1 cellular context compared by ENCODE assay signal in genomic region chr6:41785689-41786450, GRCh38.
A peak's percentile ranks its signal among the peaks of the same experiment; 100 is the strongest.
TF ChIP-seq lines count a peak whose summit lies in the region.

No MANE protein-coding gene starts in this region.

TF ChIP-seq in HepG2, 621 proteins besides CTCF, POLR2A, EP300 and RAD21:
- TF ChIP-seq RBM39 (IDR thresholded peaks at IDR 0.05; ENCODE audit: low read depth, low read length, poor library complexity, severe bottlenecking) (no peak), ZNF354B (CRISPR knock-in tag; IDR thresholded peaks at IDR 0.05) (peak; percentile 83; the same call in 1 of the 2 replicates), TCF12 (IDR thresholded peaks at IDR 0.05) (no peak), TCF12 (CRISPR knock-in tag; IDR thresholded peaks at IDR 0.05) (peak; percentile 44; the same call in 1 of the 2 replicates), TRIM24 (CRISPR knock-in tag; IDR thresholded peaks at IDR 0.05) (0 out of 2 replicates have a peak, but pooled peaks have one; percentile 23), ZNF576 (CRISPR knock-in tag; IDR thresholded peaks at IDR 0.05) (0 out of 2 replicates have a peak, but pooled peaks have one; percentile 64), ZNF318 (CRISPR knock-in tag; IDR thresholded peaks at IDR 0.05) (0 out of 2 replicates have a peak, but pooled peaks have one; percentile 19), ZSCAN29 (CRISPR knock-in tag; conservative IDR thresholded peaks at IDR 0.05) (0 out of 2 replicates have a peak, but pooled peaks have one; percentile 10), ZNF280D (CRISPR knock-in tag; IDR thresholded peaks at IDR 0.05) (no peak), ZNF235 (CRISPR knock-in tag; IDR thresholded peaks at IDR 0.05; ENCODE audit: borderline replicate concordance) (peak; percentile 38; the same call in 1 of the 2 replicates), HNRNPH1 (optimal IDR thresholded peaks at IDR 0.05; ENCODE audit: low read depth, low read length) (no peak), NFE2L1 (CRISPR knock-in tag; IDR thresholded peaks at IDR 0.05; ENCODE audit: borderline replicate concordance) (0 out of 2 replicates have a peak, but pooled peaks have one; percentile 39), MAFK (conservative IDR thresholded peaks at IDR 0.05 in 1 of 2, IDR thresholded peaks at IDR 0.05 in 1 of 2; ENCODE audit: low read length in 2 of 2) (peak; percentile 38 to 64; a peak in 3 of 4 replicates), ZNF24 (IDR thresholded peaks at IDR 0.05) (peak; percentile 63; the same call in 1 of the 2 replicates), ZNF431 (CRISPR knock-in tag; IDR thresholded peaks at IDR 0.05; ENCODE audit: borderline replicate concordance, low read depth) (0 out of 2 replicates have a peak, but pooled peaks have one; percentile 11), ATF5 (CRISPR knock-in tag; IDR thresholded peaks at IDR 0.05; ENCODE audit: low read depth) (0 out of 2 replicates have a peak, but pooled peaks have one; percentile 7), ZBTB39 (CRISPR knock-in tag; IDR thresholded peaks at IDR 0.05) (0 out of 2 replicates have a peak, but pooled peaks have one; percentile 11), HIVEP1 (CRISPR knock-in tag; IDR thresholded peaks at IDR 0.05) (peak; percentile 44; the same call in 1 of the 2 replicates), DZIP1 (CRISPR knock-in tag; IDR thresholded peaks at IDR 0.05) (peak; percentile 48; the same call in 1 of the 2 replicates), ZBTB43 (CRISPR knock-in tag; conservative IDR thresholded peaks at IDR 0.05) (no peak), ZNF724P (CRISPR knock-in tag; IDR thresholded peaks at IDR 0.05; ENCODE audit: borderline replicate concordance) (no peak), ZNF446 (CRISPR knock-in tag; IDR thresholded peaks at IDR 0.05) (no peak; the same call in 1 of the 2 replicates), ZSCAN25 (CRISPR knock-in tag; IDR thresholded peaks at IDR 0.05) (no peak), CHD2 (IDR thresholded peaks at IDR 0.05; ENCODE audit: low read depth, low read length) (0 out of 2 replicates have a peak, but pooled peaks have one; percentile 11), RBM22 (optimal IDR thresholded peaks at IDR 0.05; ENCODE audit: low read length) (peak; percentile 17), ZBTB42 (CRISPR knock-in tag; IDR thresholded peaks at IDR 0.05) (peak; percentile 11; the same call in 1 of the 2 replicates), MYPOP (CRISPR knock-in tag; IDR thresholded peaks at IDR 0.05) (0 out of 2 replicates have a peak, but pooled peaks have one; percentile 1), MAFF (IDR thresholded peaks at IDR 0.05; ENCODE audit: low read depth, low read length) (0 out of 2 replicates have a peak, but pooled peaks have one; percentile 25), ZFP36 (IDR thresholded peaks at IDR 0.05; ENCODE audit: borderline replicate concordance, low read depth, low read length, partially characterized antibody) (no peak), ZFP37 (CRISPR knock-in tag; IDR thresholded peaks at IDR 0.05; ENCODE audit: borderline replicate concordance) (peak; percentile 10; the same call in 1 of the 2 replicates)
